Comparison of ENCODE assay signal across 8 cellular contexts in the genomic region with DNA sequence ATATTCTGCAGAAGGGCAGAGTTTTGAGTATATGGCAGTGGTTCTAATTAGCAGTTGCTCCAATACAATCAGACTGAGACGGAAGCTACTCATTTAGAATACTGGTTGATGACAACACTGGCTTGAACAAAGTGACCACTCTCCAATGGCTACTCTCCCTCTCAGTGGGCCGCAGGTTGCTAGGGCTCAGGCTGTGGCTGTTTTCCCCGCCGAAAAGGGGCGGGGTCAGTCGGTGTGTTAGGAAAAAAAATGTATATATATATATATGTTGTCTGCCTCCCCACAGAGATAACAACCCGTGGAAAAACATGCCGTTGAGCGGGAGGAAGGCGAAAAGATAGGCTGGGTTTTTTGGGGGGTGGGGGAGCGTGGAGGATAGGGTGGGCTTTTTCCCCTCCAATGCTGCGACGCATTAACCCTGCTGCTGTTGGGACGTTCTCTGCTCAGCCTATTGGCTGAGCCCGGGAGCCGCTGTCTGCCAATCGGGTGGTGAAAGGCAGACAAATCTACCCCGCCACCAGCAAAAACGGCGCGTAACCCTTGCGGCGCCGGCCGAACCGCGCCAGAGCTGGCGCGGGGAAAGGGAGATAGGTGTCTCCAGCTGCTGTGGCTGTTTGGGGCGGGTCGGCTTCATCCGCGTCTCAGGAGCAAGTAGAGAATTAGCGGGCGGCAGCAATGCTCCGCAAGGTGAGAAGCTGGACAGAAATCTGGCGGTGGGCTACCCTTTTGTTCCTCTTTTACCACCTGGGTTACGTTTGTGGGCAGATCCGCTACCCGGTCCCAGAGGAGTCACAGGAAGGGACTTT. TPM values are rescaled to one million over a fixed set of nuclear protein-coding genes. Genes with fewer than 3 reads are reported as not detected.
A peak's percentile ranks its signal among the peaks of the same experiment; 100 is the strongest.
DNase-seq lines count a peak whose midpoint lies in the region; ATAC-seq, FAIRE-seq and TF ChIP-seq lines count a peak whose summit lies in the region.

A gene (plus strand): TSS at position 532 of the 806 bp plus-strand sequence. CDS start 144 bp downstream, at position 676.

- H3K4me1 ChIP-seq in OCI-LY1 (ENCODE audit: insufficient read depth, low read length, severe bottlenecking): peaks cover 14% of the 10 kb centered on the region
- H3K4me1 ChIP-seq in parathyroid adenoma: peaks cover 12% of the 10 kb centered on the region

- H3K4me3 ChIP-seq in H7 (ENCODE audit: insufficient read depth, low read depth, low read length) (peak within 1 kb of the TSS; percentile 61), OCI-LY1 (ENCODE audit: low read depth, low read length, poor library complexity, severe bottlenecking) (peak within 1 kb of the TSS; percentile 51), parathyroid adenoma (ENCODE audit: low read depth, low read length) (peak within 1 kb of the TSS; percentile 13)

- peak within 1 kb of the TSS; percentile 63 for H3K4me2 ChIP-seq in OCI-LY1 (ENCODE audit: low read length)
- peak within 1 kb of the TSS; percentile 43 for H3K4me2 ChIP-seq in parathyroid adenoma (ENCODE audit: low read length)

- H3K79me2 ChIP-seq in OCI-LY1 (ENCODE audit: insufficient read depth, low read length) (no peaks in the 10 kb centered on the region), parathyroid adenoma (peaks cover 61% of the 10 kb centered on the region)

- H3K9ac ChIP-seq in OCI-LY1 (ENCODE audit: low read length): peak within 1 kb of the TSS; percentile 4; the same call in 1 of the 2 replicates
- H3K9ac ChIP-seq in parathyroid adenoma: peak within 1 kb of the TSS; percentile 0

- no peak for FAIRE-seq in frontal cortex (lab: Jason Lieb, UNC)

- DNase-seq in H7 (peak; percentile 94), frontal cortex (ENCODE audit: low spot score in 2 of 2) (no peak), HT-29 (ENCODE audit: low spot score) (no peak)

- peaks cover 26% of the 10 kb centered on the region for H3K27me3 ChIP-seq in H7 (ENCODE audit: control insufficient read depth, insufficient read depth, low read length)
- peaks cover 4% of the 10 kb centered on the region; the same call in 1 of the 2 replicates for H3K27me3 ChIP-seq in OCI-LY1 (ENCODE audit: insufficient read depth, low read length)
- H3K27me3 ChIP-seq in parathyroid adenoma (ENCODE audit: control insufficient read depth, insufficient read depth, low read length): no peaks in the 10 kb centered on the region

- no peaks in the 10 kb centered on the region for H3K36me3 ChIP-seq in H7 (replicated peaks; ENCODE audit: control insufficient read depth, insufficient read depth, low read length)
- no peaks in the 10 kb centered on the region for H3K36me3 ChIP-seq in OCI-LY1 (ENCODE audit: insufficient read depth, low read length)
- no peaks in the 10 kb centered on the region for H3K36me3 ChIP-seq in parathyroid adenoma (ENCODE audit: control insufficient read depth, insufficient read depth, low read length)

- no peaks in the 10 kb centered on the region for H3K9me3 ChIP-seq in OCI-LY1 (ENCODE audit: low read length)
- H3K9me3 ChIP-seq in parathyroid adenoma (ENCODE audit: control insufficient read depth, low read length): no peaks in the 10 kb centered on the region

- H3K9me2 ChIP-seq in OCI-LY1 (ENCODE audit: low read depth, low read length): no peaks in the 10 kb centered on the region

- no peaks in the 10 kb centered on the region for H4K20me1 ChIP-seq in OCI-LY1 (ENCODE audit: insufficient read depth, low read length)

- no peak for TF ChIP-seq CTCF in OCI-LY1 (IDR thresholded peaks at IDR 0.05; ENCODE audit: low read length)
- no peak for TF ChIP-seq CTCF in parathyroid adenoma (IDR thresholded peaks at IDR 0.05)

- no peaks in the 10 kb centered on the region for H3F3A ChIP-seq in OCI-LY1 (ENCODE audit: insufficient read depth, low read length)

- H3K27ac ChIP-seq in OCI-LY1 (ENCODE audit: low read depth, low read length, poor library complexity, severe bottlenecking) (no peak within 1 kb of the TSS), parathyroid adenoma (no peak within 1 kb of the TSS)

- ATAC-seq in GM21526 (IDR thresholded peaks at IDR 0.05; ENCODE audit: low FRiP score, unreplicated experiment): no peak
- ATAC-seq in HG03025 (IDR thresholded peaks at IDR 0.05; ENCODE audit: low FRiP score, unreplicated experiment): no peak
- no peak for ATAC-seq in GM19467 (IDR thresholded peaks at IDR 0.05; ENCODE audit: unreplicated experiment)

- H2AFZ ChIP-seq in OCI-LY1 (ENCODE audit: low read length): no peak within 1 kb of the TSS
- H2AFZ ChIP-seq in parathyroid adenoma: no peak within 1 kb of the TSS

RNA-seq across cellular contexts. Expression of the gene that starts here (rescaled TPM):
- total RNA-seq in H7 (2014; rRNA removed; shearing (Covaris generic)): 9.9 and 12.5 TPM in 2 replicates
- 65.2 TPM for total RNA-seq in frontal cortex
- 1.7 TPM in 1 of 2 replicates, not detected in the other for total RNA-seq in HT-29 (2014; rRNA removed; shearing (Covaris generic))
